Comparison of ENCODE assay signal across 8 cellular contexts in genomic region chr17:75036643-75037268, GRCh38. TPM values are rescaled to one million over a fixed set of nuclear protein-coding genes. Genes with fewer than 3 reads are reported as not detected.
DNase-seq lines count a peak whose midpoint lies in the region; ATAC-seq and TF ChIP-seq lines count a peak whose summit lies in the region.

No MANE protein-coding gene starts in this region.

- H3K4me1 ChIP-seq in RWPE2 (ENCODE audit: insufficient read depth, poor library complexity, severe bottlenecking): peaks cover 6% of the 10 kb centered on the region
- H3K4me1 ChIP-seq in hepatocyte (ENCODE audit: insufficient read depth): no peaks in the 10 kb centered on the region

- TF ChIP-seq CTCF in RWPE2 (IDR thresholded peaks at IDR 0.05; ENCODE audit: poor library complexity, severe bottlenecking) (no peak), hepatocyte (IDR thresholded peaks at IDR 0.05; ENCODE audit: poor library complexity) (no peak)

- 0 out of 3 replicates have a peak, but pooled peaks have one; percentile 3 for ATAC-seq in RWPE2 (ENCODE audit: low read depth)
- ATAC-seq in GM21381 (IDR thresholded peaks at IDR 0.05; ENCODE audit: unreplicated experiment): no peak
- no peak for ATAC-seq in GM18868 (IDR thresholded peaks at IDR 0.05; ENCODE audit: unreplicated experiment)
- ATAC-seq in HG03354 (IDR thresholded peaks at IDR 0.05; ENCODE audit: poor library complexity, severe bottlenecking, unreplicated experiment): no peak

- H3K79me2 ChIP-seq in hepatocyte: no peaks in the 10 kb centered on the region

- H3K27me3 ChIP-seq in RWPE2 (ENCODE audit: insufficient read depth, poor library complexity, severe bottlenecking): no peaks in the 10 kb centered on the region
- no peaks in the 10 kb centered on the region for H3K27me3 ChIP-seq in hepatocyte

- H3K4me2 ChIP-seq in hepatocyte: no peak overlapping the region

- H3K4me3 Mint-ChIP-seq in activated naive CD4-positive, alpha-beta T cell treated with anti-CD3 and anti-CD28 coated beads, Interleukin-2, amount 50 U/mL, for 24 hours: peak overlapping the region; percentile 78

- H3K36me3 Mint-ChIP-seq in activated naive CD4-positive, alpha-beta T cell treated with anti-CD3 and anti-CD28 coated beads, Interleukin-2, amount 50 U/mL, for 24 hours: peaks cover 11% of the 10 kb centered on the region

- no peaks in the 10 kb centered on the region for H3K9me3 ChIP-seq in RWPE2 (ENCODE audit: severe bottlenecking)
- no peaks in the 10 kb centered on the region for H3K9me3 ChIP-seq in hepatocyte (ENCODE audit: low read depth)

- no peaks in the 10 kb centered on the region for H4K20me1 ChIP-seq in hepatocyte (ENCODE audit: insufficient read depth, poor library complexity, severe bottlenecking)

- 94% methylated on average over 27 of the region's 27 CpGs for WGBS in hepatocyte (ENCODE audit: low lambda C conversion rate, missing lambda C conversion rate)

- H3K36me3 ChIP-seq in RWPE2 (ENCODE audit: low read depth) (peaks cover 33% of the 10 kb centered on the region), hepatocyte (replicated peaks; ENCODE audit: insufficient read depth, low read depth) (no peaks in the 10 kb centered on the region)

- H3K27ac ChIP-seq in RWPE2 (ENCODE audit: poor library complexity, severe bottlenecking): peak overlapping the region; percentile 13
- no peak overlapping the region for H3K27ac ChIP-seq in hepatocyte

- DNase-seq in ELF-1 (ENCODE audit: low read depth, low spot score) (peak; percentile 84), RWPE2 (ENCODE audit: low spot score) (peak; percentile 82), hepatocyte (ENCODE audit: low spot score) (peak; percentile 38)
- peak; percentile 79 for DNase-seq in stimulated activated CD4-positive, alpha-beta T cell treated with anti-CD3 and anti-CD28 coated beads, Interleukin-15, amount 100 ng/mL, for 24 hours

- H3K9me3 Mint-ChIP-seq in activated naive CD4-positive, alpha-beta T cell treated with anti-CD3 and anti-CD28 coated beads, Interleukin-2, amount 50 U/mL, for 24 hours: no peaks in the 10 kb centered on the region

- H3K4me1 Mint-ChIP-seq in activated naive CD4-positive, alpha-beta T cell treated with anti-CD3 and anti-CD28 coated beads, Interleukin-2, amount 50 U/mL, for 24 hours: peaks cover 52% of the 10 kb centered on the region

- H3K9me2 ChIP-seq in hepatocyte (replicated peaks; ENCODE audit: insufficient read depth): no peaks in the 10 kb centered on the region

- no peak overlapping the region for H3K4me3 ChIP-seq in RWPE2 (ENCODE audit: severe bottlenecking)
- H3K4me3 ChIP-seq in hepatocyte: no peak overlapping the region

- no peak overlapping the region for H2AFZ ChIP-seq in hepatocyte

- H3K27ac Mint-ChIP-seq in activated naive CD4-positive, alpha-beta T cell treated with anti-CD3 and anti-CD28 coated beads, Interleukin-2, amount 50 U/mL, for 24 hours: peak overlapping the region; percentile 81

- H3K27me3 Mint-ChIP-seq in activated naive CD4-positive, alpha-beta T cell treated with anti-CD3 and anti-CD28 coated beads, Interleukin-2, amount 50 U/mL, for 24 hours: peaks cover 2% of the 10 kb centered on the region

RNA-seq across cellular contexts. Expression of gene ATP5PD, which starts 10.0 kb away (rescaled TPM):
- total RNA-seq in hepatocyte: 246 and 296 TPM in 2 replicates
- polyA plus RNA-seq in hepatocyte: 307 and 332 TPM in 2 replicates

RNA-seq across cellular contexts. Expression of gene KCTD2, which starts 10.3 kb away (rescaled TPM):
- total RNA-seq in hepatocyte: 17.5 and 19.1 TPM in 2 replicates
- 10.1 and 12.7 TPM in 2 replicates for polyA plus RNA-seq in hepatocyte

RNA-seq across cellular contexts. Expression of gene MRPL58, which starts 24.3 kb away (rescaled TPM):
- 39.3 and 49.5 TPM in 2 replicates for total RNA-seq in hepatocyte
- polyA plus RNA-seq in hepatocyte: 29.8 and 39.3 TPM in 2 replicates

RNA-seq across cellular contexts. Expression of gene CDR2L, which starts 49.3 kb away (rescaled TPM):
- 12.8 and 16.4 TPM in 2 replicates for total RNA-seq in hepatocyte
- polyA plus RNA-seq in hepatocyte: 14.6 and 17.0 TPM in 2 replicates

RNA-seq across cellular contexts. Expression of gene SLC16A5, which starts 51.0 kb away (rescaled TPM):
- 11.9 and 12.7 TPM in 2 replicates for total RNA-seq in hepatocyte
- 12.8 and 15.8 TPM in 2 replicates for polyA plus RNA-seq in hepatocyte
